18 cellular contexts compared by ENCODE assay signal in genomic region chr2:208000701-208001395, GRCh38. TPM values are rescaled to one million over a fixed set of nuclear protein-coding genes. Genes with fewer than 3 reads are reported as not detected.
DNase-seq lines count a peak whose midpoint lies in the region; ATAC-seq and TF ChIP-seq lines count a peak whose summit lies in the region.
"Had no signal": no experiment of that assay in that cellular context is flagged by ENCODE, and none has a peak within 500 bp of the region (broad histone marks: within the 10 kb centered on the region; RNA-seq: fewer than 3 reads in every experiment).

No MANE protein-coding gene starts in this region.

- no peaks in the 10 kb centered on the region for H3K27me3 ChIP-seq in osteoblast (ENCODE audit: insufficient read depth, low read length)

- no peak overlapping the region for H2AFZ ChIP-seq in osteoblast (ENCODE audit: low read length)

- ATAC-seq in esophagus mucosa: peak; percentile 48
- no peak for ATAC-seq in HG02610 (IDR thresholded peaks at IDR 0.05; ENCODE audit: unreplicated experiment)

- no peaks in the 10 kb centered on the region for H3K9me3 ChIP-seq in osteoblast (ENCODE audit: low read depth, low read length)
- H3K9me3 ChIP-seq: SK-N-SH had no signal

- H3K27ac ChIP-seq in RWPE1 (no peak overlapping the region), osteoblast (ENCODE audit: low read depth, low read length) (peak overlapping the region; percentile 22)
- H3K27ac ChIP-seq: C4-2B had no signal

- TF ChIP-seq CTCF in RWPE1 (conservative IDR thresholded peaks at IDR 0.05; ENCODE audit: low read depth) (no peak), osteoblast (IDR thresholded peaks at IDR 0.05; ENCODE audit: extremely low read depth, low read depth, low read length) (no peak)

- CTCF ChIA-PET in RWPE1 (lab: Yijun Ruan, JAX): interaction anchor here (0.9 kb wide), 1 partner anchor 27 kb away, joined by 6 read pairs; no protein-coding TSS in a partner anchor

- POLR2A ChIA-PET in RWPE1 (lab: Yijun Ruan, JAX; ENCODE audit: low non-redundant PET): no interaction called here

- H3K4me3 ChIP-seq in osteoblast (ENCODE audit: insufficient read depth, low read length): no peak overlapping the region

- H3K79me2 ChIP-seq in osteoblast (ENCODE audit: insufficient read depth, low read length): peaks cover 3% of the 10 kb centered on the region

- H3K36me3 ChIP-seq in osteoblast (ENCODE audit: insufficient read depth, low read length): no peaks in the 10 kb centered on the region

- H3K4me1 ChIP-seq in osteoblast (ENCODE audit: insufficient read depth, low read length): peaks cover 15% of the 10 kb centered on the region

- H3K4me2 ChIP-seq in osteoblast (ENCODE audit: insufficient read depth, low read length): no peak overlapping the region
- H3K4me2 ChIP-seq: SK-N-SH had no signal

- DNase-seq in HCEC 1CT: peak; percentile 13
- peak; percentile 25 for DNase-seq in RWPE1 (ENCODE audit: low spot score)
- no peak for DNase-seq in osteoblast (ENCODE audit: insufficient read length, low spot score, missing footprints)
- no peak for DNase-seq in mucosa of gallbladder (ENCODE audit: low spot score)
- DNase-seq in D341Med (ENCODE audit: low spot score): no peak
- DNase-seq in Kasumi-1 (lab: John Stamatoyannopoulos, UW): no peak
- DNase-seq: DMS79; H7; NCI-H1105; NCI-H2081; NCI-H2171 treated with DMSO at 0.1 percent for 48 hours; NCI-H748 treated with DMSO at 0.1 percent for 48 hours; NK-92 treated with Interleukin-12 subunit alpha and Interleukin-12 subunit beta, amount 100 ng/mL, for 24 hours; SHP77 treated with DMSO at 0.1 percent for 48 hours; SK-N-SH had no signal

- no peaks in the 10 kb centered on the region for H4K20me1 ChIP-seq in osteoblast (ENCODE audit: insufficient read depth, low read length)

RNA-seq across cellular contexts. Expression of gene PLEKHM3, which starts 24.5 kb away (rescaled TPM):
- total RNA-seq in esophagus mucosa (4.7 TPM), osteoblast (23.3 and 23.5 TPM in 2 replicates), mucosa of gallbladder (10.4 TPM)

Comparison
In these comparisons a context has a peak if more than half of its experiments do, and no peak if none do; other contexts are left out.
1. DNase-seq: peak in HCEC 1CT (single experiment) and RWPE1 (single experiment); none in osteoblast (single experiment), mucosa of gallbladder (single experiment), D341Med (single experiment) and Kasumi-1 (0 of 2).